ENCODE assay signal across 23 cellular contexts in genomic region chr2:215685218-215685962, GRCh38.
DNase-seq lines count a peak whose midpoint lies in the region; ATAC-seq and TF ChIP-seq lines count a peak whose summit lies in the region.
"Had no signal": no experiment of that assay in that cellular context is flagged by ENCODE, and none has a peak within 500 bp of the region (broad histone marks: within the 10 kb centered on the region; RNA-seq: fewer than 3 reads in every experiment).

No MANE protein-coding gene starts in this region.

- intact Hi-C loops in uterus (cut with DNase I; ENCODE audit: low total_unique reads): no loop called here

- no peaks in the 10 kb centered on the region for H3K36me3 ChIP-seq in brain microvascular endothelial cell (replicated peaks)
- H3K36me3 ChIP-seq in mesenchymal stem cell (ENCODE audit: control insufficient read depth in 1 of 2, insufficient read depth in 2 of 2, low read depth in 1 of 2, low read length in 2 of 2): no peaks in the 10 kb centered on the region
- no peaks in the 10 kb centered on the region for H3K36me3 ChIP-seq in uterus
- H3K36me3 ChIP-seq: MG63, neural progenitor cell had no signal

- ATAC-seq in GM21619 (IDR thresholded peaks at IDR 0.05; ENCODE audit: unreplicated experiment): no peak
- ATAC-seq in activated CD8-positive, alpha-beta memory T cell treated with anti-CD3 and anti-CD28 coated beads, Interleukin-2, amount 10 ng/mL, durations not matched to agents 7 days and 5 days: no peak

- peak overlapping the region; percentile 84 for H3K27ac ChIP-seq in brain microvascular endothelial cell
- peak overlapping the region; percentile 55 for H3K27ac ChIP-seq in mesenchymal stem cell (ENCODE audit: low read length, poor library complexity, severe bottlenecking)
- peak overlapping the region; percentile 52 to 64 for H3K27ac ChIP-seq in uterus
- H3K27ac ChIP-seq: neural progenitor cell, testis had no signal

- peak; percentile 29 for DNase-seq in HFF-Myc (ENCODE audit: extremely low read depth, low read depth)
- DNase-seq in brain microvascular endothelial cell: no peak
- DNase-seq in mesenchymal stem cell: no peak
- no peak for DNase-seq in uterus
- no peak for DNase-seq in activated CD8-positive, alpha-beta memory T cell treated with anti-CD3 and anti-CD28 coated beads, Interleukin-2, amount 10 ng/mL, durations not matched to agents 7 days and 5 days
- no peak for DNase-seq in activated CD4-positive, alpha-beta T cell treated with anti-CD3 and anti-CD28 coated beads, Interleukin-2, amount 50 U/mL, for 4 hours
- DNase-seq: activated CD4-positive, CD25-positive, alpha-beta regulatory T cell; activated effector memory CD4-positive, alpha-beta T cell treated with anti-CD3 and anti-CD28 coated beads, Interleukin-2, amount 50 U/mL, for 16 hours; anterior cingulate cortex; CD4-positive, CD25-positive, alpha-beta regulatory T cell; cortex of kidney; MG63; NCI-H1694 treated with DMSO at 0.1 percent for 48 hours; NCI-H345; NK-92 treated with Interleukin-12 subunit alpha and Interleukin-12 subunit beta, amount 100 ng/mL, for 24 hours; Right ventricle myocardium superior; stimulated activated CD4-positive, alpha-beta T cell treated with anti-CD3 and anti-CD28 coated beads, Interleukin-4, amount 100 ng/mL, for 24 hours; stimulated activated CD8-positive, alpha-beta memory T cell treated with anti-CD3 and anti-CD28 coated beads, Interleukin-4, amount 100 ng/mL, for 48 hours; T-helper 2 cell; testis had no signal

- H3K27ac Mint-ChIP-seq in activated CD8-positive, alpha-beta memory T cell treated with anti-CD3 and anti-CD28 coated beads, Interleukin-2, amount 10 ng/mL, durations not matched to agents 7 days and 5 days: no peak overlapping the region
- H3K27ac Mint-ChIP-seq: CD4-positive, CD25-positive, alpha-beta regulatory T cell; memory B cell had no signal

- H3K23ac ChIP-seq in mesenchymal stem cell (ENCODE audit: low read length in 2 of 2): no peak overlapping the region

- no peak overlapping the region for H3K14ac ChIP-seq in mesenchymal stem cell (ENCODE audit: low read length in 2 of 2)

- no peak overlapping the region for H2BK5ac ChIP-seq in mesenchymal stem cell (ENCODE audit: low read depth, low read length, poor library complexity, severe bottlenecking)

- H4K8ac ChIP-seq in mesenchymal stem cell (ENCODE audit: low read length): no peak overlapping the region

- no peaks in the 10 kb centered on the region for H3K36me3 Mint-ChIP-seq in activated CD8-positive, alpha-beta memory T cell treated with anti-CD3 and anti-CD28 coated beads, Interleukin-2, amount 10 ng/mL, durations not matched to agents 7 days and 5 days
- H3K36me3 Mint-ChIP-seq: CD4-positive, CD25-positive, alpha-beta regulatory T cell; memory B cell; neural progenitor cell had no signal

- CTCF ChIA-PET in activated CD8-positive, alpha-beta memory T cell treated with anti-CD3 and anti-CD28 coated beads, Interleukin-2, amount 10 ng/mL, durations not matched to agents 7 days and 5 days (lab: Charles Lee): interaction anchor here (1.1 kb wide), 1 partner anchor 8 kb away, joined by 3 read pairs; no protein-coding TSS in a partner anchor

- TF ChIP-seq POLR2A in uterus (IDR thresholded peaks at IDR 0.05): no peak

- peaks cover 4% of the 10 kb centered on the region for H3K4me1 ChIP-seq in mesenchymal stem cell (ENCODE audit: control insufficient read depth, insufficient read depth, low read depth, low read length)
- H3K4me1 ChIP-seq in uterus: no peaks in the 10 kb centered on the region

- H3K4me1 Mint-ChIP-seq in activated CD8-positive, alpha-beta memory T cell treated with anti-CD3 and anti-CD28 coated beads, Interleukin-2, amount 10 ng/mL, durations not matched to agents 7 days and 5 days: peaks cover 15% of the 10 kb centered on the region
- H3K4me1 Mint-ChIP-seq: memory B cell had no signal

- H2AFZ ChIP-seq in mesenchymal stem cell (ENCODE audit: low read depth, low read length): no peak overlapping the region
- H2AFZ ChIP-seq: neural progenitor cell had no signal

- no peak for TF ChIP-seq CTCF in HFF-Myc (IDR thresholded peaks at IDR 0.05; ENCODE audit: low read depth, low read length, missing control alignments)
- no peak for TF ChIP-seq CTCF in brain microvascular endothelial cell (IDR thresholded peaks at IDR 0.05; ENCODE audit: low read depth, low read length, missing control alignments)
- no peak for TF ChIP-seq CTCF in uterus (IDR thresholded peaks at IDR 0.05)

- no peak overlapping the region for H3K18ac ChIP-seq in mesenchymal stem cell (ENCODE audit: low read depth in 1 of 2, low read length in 2 of 2)

- no peak overlapping the region for H2BK15ac ChIP-seq in mesenchymal stem cell (ENCODE audit: low read depth, poor library complexity, severe bottlenecking)

- in situ Hi-C loops in brain microvascular endothelial cell (cut with HindIII; ENCODE audit: low pct_ligation_motif_present, low sequenced_read_pairs): no loop called here

- H3K9me3 Mint-ChIP-seq in activated CD8-positive, alpha-beta memory T cell treated with anti-CD3 and anti-CD28 coated beads, Interleukin-2, amount 10 ng/mL, durations not matched to agents 7 days and 5 days (ENCODE audit: low read depth): no peaks in the 10 kb centered on the region
- H3K9me3 Mint-ChIP-seq: memory B cell had no signal

- H2BK120ac ChIP-seq in mesenchymal stem cell (ENCODE audit: low read depth, low read length): peak overlapping the region; percentile 19

- H3K4me2 ChIP-seq in mesenchymal stem cell (ENCODE audit: low read length, poor library complexity, severe bottlenecking): no peak overlapping the region
- H3K4me2 ChIP-seq: neural progenitor cell had no signal

- no CpG with 5 or more reads among the region's 1 CpG for WGBS in mesenchymal stem cell

- no peak overlapping the region for H3K4me3 ChIP-seq in HFF-Myc (replicated peaks; ENCODE audit: low read depth, low read length)
- no peak overlapping the region for H3K4me3 ChIP-seq in brain microvascular endothelial cell (ENCODE audit: low read depth, low read length)
- no peak overlapping the region for H3K4me3 ChIP-seq in mesenchymal stem cell (ENCODE audit: insufficient read depth in 1 of 2, low read depth in 1 of 2, low read length in 2 of 2)
- no peak overlapping the region for H3K4me3 ChIP-seq in uterus
- H3K4me3 ChIP-seq: MG63, neural progenitor cell, testis had no signal

- H3K4ac ChIP-seq in mesenchymal stem cell (ENCODE audit: low read depth in 1 of 2, low read length in 2 of 2): no peak overlapping the region

- H2AK5ac ChIP-seq in mesenchymal stem cell (ENCODE audit: low read length, severe bottlenecking): peak overlapping the region; percentile 86

- no peak overlapping the region for H4K91ac ChIP-seq in mesenchymal stem cell (ENCODE audit: low read length)

- H3K27me3 ChIP-seq in brain microvascular endothelial cell (replicated peaks) (no peaks in the 10 kb centered on the region), mesenchymal stem cell (ENCODE audit: control insufficient read depth in 1 of 2, insufficient read depth in 1 of 2, low read length in 2 of 2) (no peaks in the 10 kb centered on the region), uterus (no peaks in the 10 kb centered on the region)
- H3K27me3 ChIP-seq: MG63, neural progenitor cell, testis had no signal

- H3K4me3 Mint-ChIP-seq in activated CD8-positive, alpha-beta memory T cell treated with anti-CD3 and anti-CD28 coated beads, Interleukin-2, amount 10 ng/mL, durations not matched to agents 7 days and 5 days: no peak overlapping the region
- H3K4me3 Mint-ChIP-seq: CD4-positive, CD25-positive, alpha-beta regulatory T cell; memory B cell; neural progenitor cell had no signal

- peak overlapping the region; percentile 83 for H3K9ac ChIP-seq in mesenchymal stem cell (ENCODE audit: low read length)
- H3K9ac ChIP-seq: neural progenitor cell had no signal

- H3K79me1 ChIP-seq in mesenchymal stem cell (replicated peaks; ENCODE audit: low read length, poor library complexity, severe bottlenecking): no peaks in the 10 kb centered on the region

- peak overlapping the region in 1 of 2 experiments; percentile 58 for H2BK12ac ChIP-seq in mesenchymal stem cell (ENCODE audit: low read length in 2 of 2)

- H3K9me3 ChIP-seq in mesenchymal stem cell (ENCODE audit: control insufficient read depth, low read length): no peaks in the 10 kb centered on the region
- no peaks in the 10 kb centered on the region for H3K9me3 ChIP-seq in uterus
- H3K9me3 ChIP-seq: MG63, testis had no signal

- peaks cover 3% of the 10 kb centered on the region for H3K27me3 Mint-ChIP-seq in activated CD8-positive, alpha-beta memory T cell treated with anti-CD3 and anti-CD28 coated beads, Interleukin-2, amount 10 ng/mL, durations not matched to agents 7 days and 5 days
